In genomic region chr22:40818747-40819662, GRCh38 we compare ENCODE assay signal across 8 cellular contexts. TPM values are rescaled to one million over a fixed set of nuclear protein-coding genes. Genes with fewer than 3 reads are reported as not detected.
DNase-seq lines count a peak whose midpoint lies in the region; ATAC-seq and TF ChIP-seq lines count a peak whose summit lies in the region.

Gene SLC25A17 (minus strand): TSS chr22:40819346. CDS start chr22:40819248, 98 bp downstream.

- H3K9me3 ChIP-seq in A673 (ENCODE audit: low read depth, low read length, poor library complexity, severe bottlenecking) = no peaks in the 10 kb centered on the region

- H3K36me3 Mint-ChIP-seq in chondrocyte (ENCODE audit: low read depth) = peaks cover 3% of the 10 kb centered on the region

- POLR2A ChIA-PET in A673 (lab: Charles Lee; ENCODE audit: low non-redundant PET) = no interaction called here

- H3K4me3 ChIP-seq in A673 (ENCODE audit: low read depth, low read length, poor library complexity, severe bottlenecking) (peak within 1 kb of the TSS; percentile 85), kidney epithelial cell (ENCODE audit: low read depth, low read length) (peak within 1 kb of the TSS; percentile 93)

- peak; percentile 94 for DNase-seq in A673 (ENCODE audit: low spot score)
- peak; percentile 58 to 89 for DNase-seq in NCI-H446 (lab: John Stamatoyannopoulos, UW)
- peak; percentile 86 for DNase-seq in activated CD4-positive, CD25-positive, alpha-beta regulatory T cell treated with anti-CD3 and anti-CD28 coated beads, Interleukin-2, amount 50 U/mL, for 72 hours
- DNase-seq in chondrocyte (ENCODE audit: low spot score) = no peak
- DNase-seq in kidney epithelial cell (ENCODE audit: low read depth) = peak; percentile 35
- peak; percentile 92 for DNase-seq in stimulated activated CD4-positive, alpha-beta T cell treated with anti-CD3 and anti-CD28 coated beads, Interleukin-15, amount 100 ng/mL, for 24 hours

- peak within 1 kb of the TSS; percentile 96 for H3K4me3 Mint-ChIP-seq in chondrocyte (ENCODE audit: unreplicated experiment)

- H3K36me3 ChIP-seq in A673 (ENCODE audit: insufficient read depth, low read length, poor library complexity, severe bottlenecking) (peaks cover 14% of the 10 kb centered on the region), kidney epithelial cell (ENCODE audit: control insufficient read depth, insufficient read depth, low read length) (no peaks in the 10 kb centered on the region)

- CTCF ChIA-PET in A673 (lab: Charles Lee) = interaction anchor here (0.6 to 1.8 kb wide), 2 partner anchors 58 to 136 kb away, joined by 3 to 5 read pairs; no protein-coding TSS in a partner anchor

- H3K27ac Mint-ChIP-seq in chondrocyte (ENCODE audit: unreplicated experiment) = peak within 1 kb of the TSS; percentile 93

- H3K27me3 Mint-ChIP-seq in chondrocyte (ENCODE audit: low read depth) = no peaks in the 10 kb centered on the region

- ATAC-seq in GM18867 (IDR thresholded peaks at IDR 0.05; ENCODE audit: unreplicated experiment) (peak; percentile 75), HG03280 (IDR thresholded peaks at IDR 0.05; ENCODE audit: unreplicated experiment) (peak; percentile 70)

- intact Hi-C loops in A673 (cut with micrococcal nuclease; ENCODE audit: unreplicated experiment) = loop anchor here (1.0 kb wide), 2 partner anchors 37 to 136 kb away; partner anchors contain the start of gene ST13

- peak within 1 kb of the TSS; percentile 87 for H3K27ac ChIP-seq in A673 (ENCODE audit: low read depth, low read length, poor library complexity, severe bottlenecking)

- BruUV-seq in A673 (replicated peaks; lab: Mats Ljungman, UMichigan) = no TSS peak

- H3K9me3 Mint-ChIP-seq in chondrocyte (ENCODE audit: low read depth) = no peaks in the 10 kb centered on the region

- peaks cover 28% of the 10 kb centered on the region for H3K4me1 Mint-ChIP-seq in chondrocyte (ENCODE audit: low read depth)

- H3K27me3 ChIP-seq in A673 (replicated peaks; ENCODE audit: insufficient read depth, low read depth, low read length, poor library complexity) (no peaks in the 10 kb centered on the region), kidney epithelial cell (ENCODE audit: control insufficient read depth, insufficient read depth, low read length) (no peaks in the 10 kb centered on the region)

- peaks cover 15% of the 10 kb centered on the region for H3K4me1 ChIP-seq in A673 (ENCODE audit: insufficient read depth, low read length, poor library complexity, severe bottlenecking)

- peak; percentile 43 for TF ChIP-seq CTCF in A673 (conservative IDR thresholded peaks at IDR 0.05; ENCODE audit: low read depth, low read length)
- peak; percentile 76 for TF ChIP-seq CTCF in chondrocyte (IDR thresholded peaks at IDR 0.05)
- TF ChIP-seq CTCF in kidney epithelial cell (IDR thresholded peaks at IDR 0.05; ENCODE audit: insufficient read depth, low read length, poor library complexity, severe bottlenecking) = peak; percentile 34

RNA-seq across cellular contexts. Expression of gene SLC25A17, which starts in this region (rescaled TPM):
- total RNA-seq in A673 (2021) (42.7 and 51.6 TPM in 2 replicates), chondrocyte (17.4 to 19.2 TPM (median 18.5 TPM) in 3 replicates), kidney epithelial cell (16.2 and 21.6 TPM in 2 replicates)
